8 cellular contexts compared by ENCODE assay signal in the genomic region with DNA sequence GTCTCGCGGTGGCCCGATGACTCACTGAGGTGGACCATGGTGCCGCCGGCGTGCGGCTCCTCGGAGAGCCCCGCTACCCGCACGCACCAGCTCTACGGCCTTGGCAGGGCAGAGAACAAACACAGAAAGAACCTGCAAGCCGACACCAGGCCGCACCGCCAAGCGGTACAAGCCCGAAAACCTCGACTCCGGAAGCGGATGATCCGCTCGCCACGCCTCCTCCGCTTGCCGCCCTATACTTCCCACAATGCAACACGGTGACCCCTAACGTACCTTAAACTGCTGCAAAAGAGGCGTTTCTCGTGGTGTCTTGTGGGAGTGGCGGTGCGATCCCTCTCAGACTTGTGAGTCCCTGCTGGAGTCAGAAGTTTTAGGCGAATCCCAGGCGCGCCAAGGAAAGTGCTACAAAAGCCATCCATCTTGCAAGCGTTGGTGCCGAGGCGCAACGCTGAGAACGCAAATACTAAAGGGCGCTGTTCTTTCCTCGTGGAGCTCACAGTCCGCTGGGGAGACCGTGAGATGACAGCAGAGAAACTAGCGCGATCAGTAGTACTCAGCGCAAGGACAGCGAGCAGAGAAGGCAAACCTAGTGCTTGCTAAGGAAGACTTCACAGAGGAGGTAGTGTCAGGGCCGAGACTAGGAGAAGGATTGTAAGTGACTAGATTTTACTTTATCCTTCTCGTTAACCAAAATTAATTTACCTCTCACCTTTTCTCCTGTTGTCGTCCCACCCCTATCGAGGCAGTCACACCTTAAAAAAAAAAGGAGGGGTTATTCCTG. TPM values are rescaled to one million over a fixed set of nuclear protein-coding genes. Genes with fewer than 3 reads are reported as not detected.
A peak's percentile ranks its signal among the peaks of the same experiment; 100 is the strongest.
DNase-seq lines count a peak whose midpoint lies in the region; ATAC-seq and TF ChIP-seq lines count a peak whose summit lies in the region.

A gene (minus strand): TSS at position 200 of the 781 bp plus-strand sequence. CDS start 162 bp downstream, at position 38.

- no peaks in the 10 kb centered on the region for H3K9me3 ChIP-seq in BLaER1 treated with 17β-estradiol and CSF1 and Interleukin-3, amounts not matched to agents 10 nM and 100 nM (replicated peaks in 1 of 11)
- no peaks in the 10 kb centered on the region for H3K9me3 ChIP-seq in left lung

- no peaks in the 10 kb centered on the region for H4K20me1 ChIP-seq in BLaER1 treated with 17β-estradiol and CSF1 and Interleukin-3, amounts not matched to agents 10 nM and 100 nM

- ATAC-seq in GM19351 (IDR thresholded peaks at IDR 0.05; ENCODE audit: unreplicated experiment) (peak; percentile 73), HG03521 (IDR thresholded peaks at IDR 0.05; ENCODE audit: unreplicated experiment) (peak; percentile 82), left lung (peak; percentile 98)

- intact Hi-C loops in left lung (cut with DNase I) = no loop called here

- H3K4me3 ChIP-seq in BLaER1 treated with 17β-estradiol and CSF1 and Interleukin-3, amounts not matched to agents 10 nM and 100 nM = peak within 1 kb of the TSS; percentile 66 to 96 (median 80)
- peak within 1 kb of the TSS; percentile 60 to 91 for H3K4me3 ChIP-seq in left lung

- H3K4me1 ChIP-seq in BLaER1 treated with 17β-estradiol and CSF1 and Interleukin-3, amounts not matched to agents 10 nM and 100 nM = peaks cover 41 to 55% (median 51%) of the 10 kb centered on the region in 10 experiments
- H3K4me1 ChIP-seq in left lung = peaks cover 17 to 32% of the 10 kb centered on the region in 2 donors

- no peaks in the 10 kb centered on the region for H3K27me3 ChIP-seq in BLaER1 treated with 17β-estradiol and CSF1 and Interleukin-3, amounts not matched to agents 10 nM and 100 nM
- H3K27me3 ChIP-seq in left lung = no peaks in the 10 kb centered on the region

- peak within 1 kb of the TSS; percentile 87 to 98 (median 93) for H3K9ac ChIP-seq in BLaER1 treated with 17β-estradiol and CSF1 and Interleukin-3, amounts not matched to agents 10 nM and 100 nM

- peak within 1 kb of the TSS; percentile 86 to 98 (median 92) for H3K27ac ChIP-seq in BLaER1 treated with 17β-estradiol and CSF1 and Interleukin-3, amounts not matched to agents 10 nM and 100 nM
- peak within 1 kb of the TSS; percentile 75 to 92 for H3K27ac ChIP-seq in left lung

- TF ChIP-seq CTCF in left lung (IDR thresholded peaks at IDR 0.05) = no peak

- H3K36me3 ChIP-seq in BLaER1 treated with 17β-estradiol and CSF1 and Interleukin-3, amounts not matched to agents 10 nM and 100 nM = peaks cover 22 to 35% (median 27%) of the 10 kb centered on the region in 11 experiments
- peaks cover 0 to 24% of the 10 kb centered on the region in 2 donors for H3K36me3 ChIP-seq in left lung

- peak within 1 kb of the TSS; percentile 90 to 99 (median 93) for H3K4me2 ChIP-seq in BLaER1 treated with 17β-estradiol and CSF1 and Interleukin-3, amounts not matched to agents 10 nM and 100 nM

- peak; percentile 86 for DNase-seq in NCI-H748 treated with DMSO at 0.1 percent for 48 hours (lab: John Stamatoyannopoulos, UW)
- peak; percentile 79 to 92 for DNase-seq in activated CD4-positive, alpha-beta T cell treated with anti-CD3 and anti-CD28 coated beads, Interleukin-2, amount 50 U/mL, for 24 hours (ENCODE audit: low read depth in 1 of 2, low spot score in 1 of 2)
- peak; percentile 98 for DNase-seq in dermis blood vessel endothelial cell
- DNase-seq in left lung = peak; percentile 93 to 94
- DNase-seq in stimulated activated CD4-positive, alpha-beta T cell treated with anti-CD3 and anti-CD28 coated beads, Interleukin-2, amount 100 ng/mL, for 48 hours = peak; percentile 84 to 91

RNA-seq across cellular contexts. Expression of the gene that starts here (rescaled TPM):
- total RNA-seq in dermis blood vessel endothelial cell (61.1 and 73.5 TPM in 2 replicates), left lung (10 to 100 TPM; 67.3 to 83.6 TPM)

Comparison
In these comparisons a context has a peak if more than half of its experiments do, and no peak if none do; other contexts are left out.
1. Peak in every context shown above with its lines: DNase-seq, ATAC-seq, H3K4me3 ChIP-seq and H3K27ac ChIP-seq.